In genomic region chr11:28117712-28118111, GRCh38 we compare ENCODE assay signal across 20 cellular contexts.
"Had no signal": no experiment of that assay in that cellular context is flagged by ENCODE, and none has a peak within 500 bp of the region (broad histone marks: within the 10 kb centered on the region; RNA-seq: fewer than 3 reads in every experiment).

No MANE protein-coding gene starts in this region.

- H3K27ac ChIP-seq: coronary artery, left lung, right lobe of liver, skin epidermis, tibial nerve had no signal

- H3K4me3 ChIP-seq: coronary artery, left lung, lung, right lobe of liver, skin epidermis, tibial nerve had no signal

- H3K27me3 Mint-ChIP-seq: activated naive CD8-positive, alpha-beta T cell treated with anti-CD3 and anti-CD28 coated beads for 36 hours; natural killer cell treated with Interleukin-12 subunit alpha and Interleukin-12 subunit beta and Interleukin-15 and Interleukin-18, amount 100 ng/mL, for 72 hours; stimulated activated naive CD8-positive, alpha-beta T cell treated with anti-CD3 and anti-CD28 coated beads, Interleukin-15, amount 100 ng/mL, for 72 hours had no signal

- H3K36me3 Mint-ChIP-seq: natural killer cell treated with Interleukin-12 subunit alpha and Interleukin-12 subunit beta and Interleukin-15 and Interleukin-18, amount 100 ng/mL, for 72 hours had no signal

- H3K4me1 ChIP-seq: left lung, right lobe of liver had no signal

- H3K9me3 Mint-ChIP-seq: activated naive CD8-positive, alpha-beta T cell treated with anti-CD3 and anti-CD28 coated beads for 36 hours; activated T-helper 2 cell treated with anti-CD3 and anti-CD28 coated beads, Interferon-gamma antibody, Interleukin-2, Interleukin-4, amounts not matched to agents 10 μg/mL and 5 μg/mL and 100 μg/mL, durations not matched to agents 14 hours and 24 hours and 36 hours; natural killer cell treated with Interleukin-12 subunit alpha and Interleukin-12 subunit beta and Interleukin-15 and Interleukin-18, amount 100 ng/mL, for 72 hours; stimulated activated effector memory CD8-positive, alpha-beta T cell treated with anti-CD3 and anti-CD28 coated beads, Interleukin-12 subunit alpha, Interleukin-12 subunit beta, amount 100 ng/mL, for 72 hours; stimulated activated naive CD8-positive, alpha-beta T cell treated with anti-CD3 and anti-CD28 coated beads, Interleukin-15, amount 100 ng/mL, for 72 hours; WTC11 had no signal

- DNase-seq: activated naive CD4-positive, alpha-beta T cell treated with Interleukin-2 at 50 U/mL for 16 hours; activated naive CD8-positive, alpha-beta T cell treated with anti-CD3 and anti-CD28 coated beads for 36 hours; activated T-cell treated with anti-CD3 and anti-CD28 coated beads, Interleukin-2, amount 50 U/mL, for 1 hour; cerebellar nuclear complex; foreskin fibroblast; left lung; right lobe of liver; stimulated activated CD4-positive, alpha-beta T cell treated with anti-CD3 and anti-CD28 coated beads, Interleukin-1b, Interleukin-23, amount 100 ng/mL, for 48 hours; stimulated activated naive CD8-positive, alpha-beta T cell treated with anti-CD3 and anti-CD28 coated beads, Interleukin-15, amount 100 ng/mL, for 72 hours; T-helper 1 cell; T1000 had no signal

- H3K4me1 Mint-ChIP-seq: WTC11 had no signal

- H3K9me3 ChIP-seq: left lung, right lobe of liver, tibial nerve had no signal

- FAIRE-seq: bronchial epithelial cell had no signal

- H3K27ac Mint-ChIP-seq: activated naive CD8-positive, alpha-beta T cell treated with anti-CD3 and anti-CD28 coated beads for 36 hours; activated T-helper 2 cell treated with anti-CD3 and anti-CD28 coated beads, Interferon-gamma antibody, Interleukin-2, Interleukin-4, amounts not matched to agents 10 μg/mL and 5 μg/mL and 100 μg/mL, durations not matched to agents 14 hours and 24 hours and 36 hours; natural killer cell treated with Interleukin-12 subunit alpha and Interleukin-12 subunit beta and Interleukin-15 and Interleukin-18, amount 100 ng/mL, for 72 hours; stimulated activated effector memory CD8-positive, alpha-beta T cell treated with anti-CD3 and anti-CD28 coated beads, Interleukin-12 subunit alpha, Interleukin-12 subunit beta, amount 100 ng/mL, for 72 hours; stimulated activated naive CD8-positive, alpha-beta T cell treated with anti-CD3 and anti-CD28 coated beads, Interleukin-15, amount 100 ng/mL, for 72 hours; WTC11 had no signal

- H3K4me3 Mint-ChIP-seq: activated naive CD8-positive, alpha-beta T cell treated with anti-CD3 and anti-CD28 coated beads for 36 hours; natural killer cell treated with Interleukin-12 subunit alpha and Interleukin-12 subunit beta and Interleukin-15 and Interleukin-18, amount 100 ng/mL, for 72 hours; stimulated activated effector memory CD8-positive, alpha-beta T cell treated with anti-CD3 and anti-CD28 coated beads, Interleukin-12 subunit alpha, Interleukin-12 subunit beta, amount 100 ng/mL, for 72 hours; stimulated activated naive CD8-positive, alpha-beta T cell treated with anti-CD3 and anti-CD28 coated beads, Interleukin-15, amount 100 ng/mL, for 72 hours; WTC11 had no signal

- H3K27me3 ChIP-seq: left lung, right lobe of liver, tibial nerve had no signal
